Comparison of ENCODE assay signal across 8 cellular contexts in the genomic region with DNA sequence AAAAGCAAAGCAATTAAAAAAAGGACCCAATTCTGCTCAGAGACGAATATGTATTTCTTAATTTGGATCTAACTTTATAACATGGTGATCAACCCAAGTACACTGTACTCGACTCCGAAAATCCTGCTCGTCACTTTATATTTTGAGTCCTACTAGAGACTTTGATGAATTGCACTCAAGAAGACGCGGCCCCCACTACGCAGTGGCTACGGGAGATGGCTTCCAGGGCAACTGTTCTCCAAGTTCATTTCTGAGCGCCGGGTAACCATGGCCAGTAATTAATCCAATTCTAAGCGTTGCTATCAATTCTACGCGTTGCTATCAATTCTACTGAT. TPM values are rescaled to one million over a fixed set of nuclear protein-coding genes. Genes with fewer than 3 reads are reported as not detected.
DNase-seq lines count a peak whose midpoint lies in the region; ATAC-seq and TF ChIP-seq lines count a peak whose summit lies in the region.

No MANE protein-coding gene starts in this region.

- H3K4me2 ChIP-seq in GM23248 (ENCODE audit: unreplicated experiment), result peak overlapping the region; percentile 87

- peak; percentile 3 for ATAC-seq in activated T-helper 17 cell treated with anti-CD3 and anti-CD28 coated beads, Interleukin-2, amount 50 U/mL, for 72 hours (replicated peaks)
- ATAC-seq in heart left ventricle, result peak in 3 of 4 donors; percentile 1 to 32 (median 7)

- no peak for TF ChIP-seq CTCF in heart left ventricle (IDR thresholded peaks at IDR 0.05)
- no peak for TF ChIP-seq CTCF in retinal pigment epithelial cell (conservative IDR thresholded peaks at IDR 0.05; ENCODE audit: low read depth, low read length)

- H3K4me3 ChIP-seq in GM23248, result peak overlapping the region; percentile 92
- H3K4me3 ChIP-seq in heart left ventricle, result peak overlapping the region; percentile 66 to 97 (median 86)
- peak overlapping the region; percentile 97 for H3K4me3 ChIP-seq in retinal pigment epithelial cell (ENCODE audit: low read length)

- no peaks in the 10 kb centered on the region for H3K9me3 Mint-ChIP-seq in activated T-helper 17 cell treated with anti-CD3 and anti-CD28 coated beads, Interleukin-2, amount 50 U/mL, for 72 hours

- H4K20me1 ChIP-seq in GM23248 (ENCODE audit: insufficient read depth), result no peaks in the 10 kb centered on the region

- WGBS in GM23248 (ENCODE audit: low coverage in 1 of 2, low lambda C conversion rate in 2 of 2, missing lambda C conversion rate in 2 of 2), 2 experiments, result 0 to 1% methylated on average over 13 of the region's 13 CpGs
- 1 to 4% (median 2%) methylated on average over 13 of the region's 13 CpGs for WGBS in heart left ventricle, 4 donors

- intact Hi-C loops in heart left ventricle (cut with DNase I), result loop anchor here in 1 of 10 donors (5.0 kb wide), 1 partner anchor 61 kb away; a partner anchor contains a TSS

- no peaks in the 10 kb centered on the region for H3K27me3 Mint-ChIP-seq in activated T-helper 17 cell treated with anti-CD3 and anti-CD28 coated beads, Interleukin-2, amount 50 U/mL, for 72 hours

- H3K27ac Mint-ChIP-seq in activated T-helper 17 cell treated with anti-CD3 and anti-CD28 coated beads, Interleukin-2, amount 50 U/mL, for 72 hours, result peak overlapping the region; percentile 96

- peak overlapping the region; percentile 98 for H3K4me3 Mint-ChIP-seq in activated T-helper 17 cell treated with anti-CD3 and anti-CD28 coated beads, Interleukin-2, amount 50 U/mL, for 72 hours

- TF ChIP-seq POLR2A in heart left ventricle (IDR thresholded peaks at IDR 0.05), result no peak

- H3K36me3 ChIP-seq in GM23248 (ENCODE audit: low read depth) (0 out of 2 replicates have a peak, but pooled peaks cover 4% of the 10 kb centered on the region), KOPT-K1 (ENCODE audit: insufficient read depth, low read length) (peaks cover 7% of the 10 kb centered on the region; the same call in 1 of the 2 replicates), heart left ventricle (peaks cover 0 to 5% (median 0%) of the 10 kb centered on the region in 9 donors)

- peaks cover 11% of the 10 kb centered on the region for H3K4me1 ChIP-seq in GM23248 (ENCODE audit: insufficient read depth)
- peaks cover 0 to 24% (median 14%) of the 10 kb centered on the region in 12 donors for H3K4me1 ChIP-seq in heart left ventricle

- H2AFZ ChIP-seq in GM23248, result peak overlapping the region; percentile 98

- H3F3A ChIP-seq in GM23248 (ENCODE audit: insufficient read depth), result 0 out of 2 replicates have a peak, but pooled peaks cover 3% of the 10 kb centered on the region

- peaks cover 6% of the 10 kb centered on the region for H3K4me1 Mint-ChIP-seq in activated T-helper 17 cell treated with anti-CD3 and anti-CD28 coated beads, Interleukin-2, amount 50 U/mL, for 72 hours

- peak; percentile 19 for DNase-seq in DMS153 (lab: John Stamatoyannopoulos, UW)
- no peak for DNase-seq in DMS153 treated with DMSO at 0.1 percent for 48 hours (lab: John Stamatoyannopoulos, UW; ENCODE audit: unreplicated experiment)
- DNase-seq in GM23248, result peak; percentile 64
- peak in 1 of 5 donors; percentile 33 for DNase-seq in heart left ventricle
- peak; percentile 4 for DNase-seq in retinal pigment epithelial cell (ENCODE audit: low read depth)
- DNase-seq in mucosa of gallbladder (ENCODE audit: low spot score), result no peak

- peak overlapping the region; percentile 83 for H3K27ac ChIP-seq in GM23248
- H3K27ac ChIP-seq in KOPT-K1 (ENCODE audit: low read depth, low read length, poor library complexity, severe bottlenecking), result peak overlapping the region; percentile 86
- H3K27ac ChIP-seq in heart left ventricle, result peak overlapping the region; percentile 75 to 96 (median 92)

- peaks cover 24% of the 10 kb centered on the region for H3K36me3 Mint-ChIP-seq in activated T-helper 17 cell treated with anti-CD3 and anti-CD28 coated beads, Interleukin-2, amount 50 U/mL, for 72 hours (ENCODE audit: low read depth)

- H3K9me2 ChIP-seq in GM23248 (ENCODE audit: insufficient read depth), result no peaks in the 10 kb centered on the region

- H3K9ac ChIP-seq in GM23248, result peak overlapping the region; percentile 90

- in situ Hi-C loops in GM23248 (cut with MboI), result no loop called here

- H3K27me3 ChIP-seq in GM23248 (replicated peaks; ENCODE audit: insufficient read depth) (no peaks in the 10 kb centered on the region), heart left ventricle (no peaks in the 10 kb centered on the region)

- peaks cover 55% of the 10 kb centered on the region for H3K79me2 ChIP-seq in GM23248 (ENCODE audit: insufficient read depth)

- no peaks in the 10 kb centered on the region for H3K9me3 ChIP-seq in GM23248 (ENCODE audit: low read depth)
- H3K9me3 ChIP-seq in KOPT-K1 (ENCODE audit: insufficient read depth, low read length, poor library complexity, severe bottlenecking), result peaks cover 5% of the 10 kb centered on the region
- peaks cover 0 to 6% (median 0%) of the 10 kb centered on the region in 12 donors for H3K9me3 ChIP-seq in heart left ventricle

RNA-seq across cellular contexts. Expression of a gene that starts 0.7 kb away (rescaled TPM):
- 28.6 and 29.7 TPM in 2 replicates for total RNA-seq in GM23248 (2014; rRNA removed; shearing (Covaris generic))
- polyA plus RNA-seq in GM23248 (2016; fragmentation: Nextera tagmentation; extraction: Ambion mirVana), result 38.8 and 45.1 TPM in 2 replicates
- 10 to 100 TPM; 56.7 to 72.8 TPM for total RNA-seq in activated T-helper 17 cell treated with anti-CD3 and anti-CD28 coated beads, Interleukin-2, amount 50 U/mL, for 72 hours
- 10 to 100 TPM; 19.0 to 32.8 (median 26.5) TPM for total RNA-seq in heart left ventricle
- polyA plus RNA-seq in heart left ventricle, result 10 to 100 TPM; 18.0 to 18.1 TPM
- 47.4 TPM for total RNA-seq in mucosa of gallbladder

RNA-seq across cellular contexts. Expression of a gene that starts 46.7 kb away (rescaled TPM):
- not detected in 2 replicates for total RNA-seq in GM23248 (2014; rRNA removed; shearing (Covaris generic))
- polyA plus RNA-seq in GM23248 (2016; fragmentation: Nextera tagmentation; extraction: Ambion mirVana), result not detected in 2 replicates
- not detected for total RNA-seq in activated T-helper 17 cell treated with anti-CD3 and anti-CD28 coated beads, Interleukin-2, amount 50 U/mL, for 72 hours
- total RNA-seq in heart left ventricle, result not detected
- polyA plus RNA-seq in heart left ventricle, result not detected
- total RNA-seq in mucosa of gallbladder, result not detected

RNA-seq across cellular contexts. Expression of a gene that starts 58.2 kb away (rescaled TPM):
- 21.4 and 36.3 TPM in 2 replicates for total RNA-seq in GM23248 (2014; rRNA removed; shearing (Covaris generic))
- polyA plus RNA-seq in GM23248 (2016; fragmentation: Nextera tagmentation; extraction: Ambion mirVana) (85.1 and 87.9 TPM in 2 replicates), heart left ventricle (10 to 100 TPM; 32.2 to 37.5 TPM)
- total RNA-seq in activated T-helper 17 cell treated with anti-CD3 and anti-CD28 coated beads, Interleukin-2, amount 50 U/mL, for 72 hours, result 100 to 1,000 TPM in 1 of 2 donors, 10 to 100 TPM in 1; 77.3 to 118 TPM
- total RNA-seq in heart left ventricle (10 to 100 TPM; 13.6 to 30.4 (median 21.8) TPM), mucosa of gallbladder (25.0 TPM)

RNA-seq across cellular contexts. Expression of a gene that starts 59.6 kb away (rescaled TPM):
- total RNA-seq in GM23248 (2014; rRNA removed; shearing (Covaris generic)), result 29.6 and 30.2 TPM in 2 replicates
- polyA plus RNA-seq in GM23248 (2016; fragmentation: Nextera tagmentation; extraction: Ambion mirVana), result 76.2 and 77.7 TPM in 2 replicates
- total RNA-seq in activated T-helper 17 cell treated with anti-CD3 and anti-CD28 coated beads, Interleukin-2, amount 50 U/mL, for 72 hours, result 10 to 100 TPM; 19.5 to 30.1 TPM
- 10 to 100 TPM in 6 of 9 donors, 1 to 10 TPM in 3; 8.4 to 15.2 (median 11.6) TPM for total RNA-seq in heart left ventricle
- 10 to 100 TPM; 13.4 to 31.8 TPM for polyA plus RNA-seq in heart left ventricle
- 39.4 TPM for total RNA-seq in mucosa of gallbladder

Comparison
In these comparisons a context has a peak if more than half of its experiments do, and no peak if none do; other contexts are left out.
1. DNase-seq: peak in DMS153 (single experiment), GM23248 (single experiment) and retinal pigment epithelial cell (single experiment); none in DMS153 treated with DMSO at 0.1 percent for 48 hours (single experiment) and mucosa of gallbladder (single experiment).
2. Peak in every context shown above with its lines, with median percentiles within 50 percentile points of each other: H3K27ac ChIP-seq and H3K4me3 ChIP-seq.